11 cellular contexts compared by ENCODE assay signal in the genomic region with DNA sequence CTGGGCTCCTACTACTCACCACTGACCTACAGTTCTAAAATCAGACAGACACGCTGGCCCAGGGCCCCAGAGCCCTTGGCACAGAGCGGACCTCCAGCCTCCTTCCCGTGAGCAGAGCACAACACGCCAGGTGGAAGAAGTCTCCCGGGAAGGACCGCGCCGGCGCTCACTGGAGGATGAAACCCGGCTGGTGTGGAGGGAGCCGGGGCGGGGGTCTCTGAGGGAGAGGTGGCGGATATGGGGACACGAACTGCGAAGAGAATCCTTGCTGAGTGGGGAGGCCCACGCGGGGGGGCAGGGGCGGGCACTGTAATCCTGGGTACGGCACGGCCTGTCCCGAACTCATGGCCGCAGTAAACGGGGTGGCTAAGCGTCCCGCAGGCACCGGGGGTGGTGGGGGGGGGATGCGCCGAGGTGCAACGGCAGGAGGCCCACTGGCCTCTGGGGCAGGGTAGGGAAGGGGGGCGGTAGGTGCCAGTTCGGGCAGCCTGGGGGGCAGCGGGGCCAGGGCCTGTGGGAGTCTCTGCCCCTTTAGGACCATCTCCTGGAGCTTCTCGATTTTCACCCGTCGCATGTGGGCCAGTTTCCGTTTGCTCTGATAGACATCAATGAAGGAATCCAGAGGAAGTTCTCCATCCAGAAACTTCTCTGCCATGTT. TPM values are rescaled to one million over a fixed set of nuclear protein-coding genes. Genes with fewer than 3 reads are reported as not detected.
DNase-seq lines count a peak whose midpoint lies in the region; ATAC-seq and TF ChIP-seq lines count a peak whose summit lies in the region.
"Had no signal": no experiment of that assay in that cellular context is flagged by ENCODE, and none has a peak within 500 bp of the region (broad histone marks: within the 10 kb centered on the region; RNA-seq: fewer than 3 reads in every experiment).

No MANE protein-coding gene starts in this region.

- peak overlapping the region in 1 of 2 donors; percentile 52 for H3K9ac ChIP-seq in mucosa of rectum (ENCODE audit: low read depth in 1 of 2, low read length in 2 of 2)

- H3K27me3 Mint-ChIP-seq in T-cell (no peaks in the 10 kb centered on the region), osteocyte (ENCODE audit: unreplicated experiment) (no peaks in the 10 kb centered on the region)
- H3K27me3 Mint-ChIP-seq in activated T-helper 1 cell treated with anti-CD3 and anti-CD28 coated beads, Interleukin-12 subunit alpha, Interleukin-12 subunit beta, Interleukin-2, Interleukin-4 antibody, amounts not matched to agents 30 ng/mL and 10 ng/mL and 1 ng/mL, durations not matched to agents 14 hours and 24 hours and 36 hours (ENCODE audit: insufficient read depth), result peaks cover 4% of the 10 kb centered on the region
- H3K27me3 Mint-ChIP-seq: naive thymus-derived CD8-positive, alpha-beta T cell had no signal

- H3K9me3 Mint-ChIP-seq in T-cell (no peaks in the 10 kb centered on the region), osteocyte (ENCODE audit: unreplicated experiment) (no peaks in the 10 kb centered on the region)
- H3K9me3 Mint-ChIP-seq in activated T-helper 1 cell treated with anti-CD3 and anti-CD28 coated beads, Interleukin-12 subunit alpha, Interleukin-12 subunit beta, Interleukin-2, Interleukin-4 antibody, amounts not matched to agents 30 ng/mL and 10 ng/mL and 1 ng/mL, durations not matched to agents 14 hours and 24 hours and 36 hours, result no peaks in the 10 kb centered on the region
- H3K9me3 Mint-ChIP-seq: naive thymus-derived CD8-positive, alpha-beta T cell had no signal

- WGBS in esophagus squamous epithelium, 2 donors, result 73 to 97% methylated on average over 5 to 10 of the region's 36 CpGs
- 68 to 78% methylated on average over 21 to 36 of the region's 36 CpGs for whole genome bisulfite sequencing in testis, 2 donors

- no peak for TF ChIP-seq POLR2A in esophagus squamous epithelium (IDR thresholded peaks at IDR 0.05)
- TF ChIP-seq POLR2A in testis (IDR thresholded peaks at IDR 0.05), result no peak

- TF ChIP-seq CTCF in esophagus squamous epithelium (IDR thresholded peaks at IDR 0.05), result no peak
- TF ChIP-seq CTCF in testis (IDR thresholded peaks at IDR 0.05), result no peak
- TF ChIP-seq CTCF in osteocyte (IDR thresholded peaks at IDR 0.05), result no peak

- peak in 1 of 4 experiments; percentile 1 for ATAC-seq in T-cell (replicated peaks in 1 of 4)
- ATAC-seq: naive thymus-derived CD8-positive, alpha-beta T cell had no signal

- H3K27me3 ChIP-seq in esophagus squamous epithelium, result no peaks in the 10 kb centered on the region
- no peaks in the 10 kb centered on the region for H3K27me3 ChIP-seq in mucosa of rectum (ENCODE audit: control insufficient read depth in 2 of 2, insufficient read depth in 2 of 2, low read length in 2 of 2)
- no peaks in the 10 kb centered on the region for H3K27me3 ChIP-seq in testis

- H3K27ac Mint-ChIP-seq in T-cell (peak overlapping the region; percentile 16 to 23), osteocyte (ENCODE audit: unreplicated experiment) (no peak overlapping the region)
- no peak overlapping the region for H3K27ac Mint-ChIP-seq in activated T-helper 1 cell treated with anti-CD3 and anti-CD28 coated beads, Interleukin-12 subunit alpha, Interleukin-12 subunit beta, Interleukin-2, Interleukin-4 antibody, amounts not matched to agents 30 ng/mL and 10 ng/mL and 1 ng/mL, durations not matched to agents 14 hours and 24 hours and 36 hours

- H3K4me3 Mint-ChIP-seq in T-cell (no peak overlapping the region), osteocyte (ENCODE audit: unreplicated experiment) (no peak overlapping the region)
- H3K4me3 Mint-ChIP-seq in activated T-helper 1 cell treated with anti-CD3 and anti-CD28 coated beads, Interleukin-12 subunit alpha, Interleukin-12 subunit beta, Interleukin-2, Interleukin-4 antibody, amounts not matched to agents 30 ng/mL and 10 ng/mL and 1 ng/mL, durations not matched to agents 14 hours and 24 hours and 36 hours, result no peak overlapping the region

- H3K36me3 ChIP-seq in esophagus squamous epithelium (peaks cover 8 to 75% (median 9%) of the 10 kb centered on the region in 3 donors), mucosa of rectum (ENCODE audit: control insufficient read depth in 2 of 2, insufficient read depth in 2 of 2, low read length in 2 of 2) (peaks cover 49 to 66% of the 10 kb centered on the region in 2 donors), testis (ENCODE audit: low read depth, missing control alignments) (no peaks in the 10 kb centered on the region)

- H3K4me1 ChIP-seq in esophagus squamous epithelium, result peaks cover 32 to 74% (median 50%) of the 10 kb centered on the region in 3 donors
- peaks cover 59 to 61% of the 10 kb centered on the region in 2 donors for H3K4me1 ChIP-seq in mucosa of rectum (ENCODE audit: control insufficient read depth in 2 of 2, insufficient read depth in 2 of 2, low read length in 2 of 2)
- H3K4me1 ChIP-seq in testis, result peaks cover 75% of the 10 kb centered on the region

- H3K9me3 ChIP-seq in esophagus squamous epithelium (no peaks in the 10 kb centered on the region), mucosa of rectum (ENCODE audit: control insufficient read depth in 2 of 2, low read length in 2 of 2) (no peaks in the 10 kb centered on the region), testis (no peaks in the 10 kb centered on the region)

- H3K36me3 Mint-ChIP-seq in T-cell, result peaks cover 39% of the 10 kb centered on the region
- H3K36me3 Mint-ChIP-seq in osteocyte (ENCODE audit: unreplicated experiment), result peaks cover 33% of the 10 kb centered on the region
- H3K36me3 Mint-ChIP-seq in activated T-helper 1 cell treated with anti-CD3 and anti-CD28 coated beads, Interleukin-12 subunit alpha, Interleukin-12 subunit beta, Interleukin-2, Interleukin-4 antibody, amounts not matched to agents 30 ng/mL and 10 ng/mL and 1 ng/mL, durations not matched to agents 14 hours and 24 hours and 36 hours (ENCODE audit: low read depth), result peaks cover 49% of the 10 kb centered on the region

- POLR2A ChIA-PET in T-cell (lab: Charles Lee), result no interaction called here

- CTCF ChIA-PET in T-cell (lab: Charles Lee), result no interaction called here

- intact Hi-C loops in esophagus squamous epithelium (cut with DNase I) (no loop called here), testis (cut with DNase I; ENCODE audit: low total_unique reads) (no loop called here)
- intact Hi-C loops in activated T-helper 1 cell treated with anti-CD3 and anti-CD28 coated beads, Interleukin-12 subunit alpha, Interleukin-12 subunit beta, Interleukin-2, Interleukin-4 antibody, amounts not matched to agents 30 ng/mL and 10 ng/mL and 1 ng/mL, durations not matched to agents 14 hours and 24 hours and 36 hours (cut with micrococcal nuclease), result loop anchor here (10.0 kb wide), 1 partner anchor 288 kb away; a partner anchor contains a TSS

- DNase-seq in T-cell (no peak), esophagus squamous epithelium (lab: John Stamatoyannopoulos, UW) (no peak), testis (no peak), osteocyte (ENCODE audit: extremely low spot score, unreplicated experiment) (no peak), iPS-NIHi7 (ENCODE audit: extremely low spot score) (no peak)
- DNase-seq in activated T-helper 1 cell treated with anti-CD3 and anti-CD28 coated beads, Interleukin-12 subunit alpha, Interleukin-12 subunit beta, Interleukin-2, Interleukin-4 antibody, amounts not matched to agents 30 ng/mL and 10 ng/mL and 1 ng/mL, durations not matched to agents 14 hours and 24 hours and 36 hours (ENCODE audit: low spot score), result no peak
- DNase-seq: COR-L47; naive thymus-derived CD8-positive, alpha-beta T cell; SIG-M5; stimulated activated naive CD4-positive, alpha-beta T cell had no signal

- H3K27ac ChIP-seq in esophagus squamous epithelium, result peak overlapping the region; percentile 61 to 77 (median 70)
- peak overlapping the region; percentile 61 to 81 for H3K27ac ChIP-seq in mucosa of rectum (ENCODE audit: low read depth in 2 of 2, low read length in 2 of 2)
- peak overlapping the region; percentile 63 to 77 for H3K27ac ChIP-seq in testis

- no peak overlapping the region for H3K4me3 ChIP-seq in esophagus squamous epithelium
- H3K4me3 ChIP-seq in mucosa of rectum (ENCODE audit: low read length in 2 of 2), result no peak overlapping the region
- no peak overlapping the region for H3K4me3 ChIP-seq in testis

- peaks cover 24 to 44% (median 36%) of the 10 kb centered on the region in 3 donors for H3K4me1 Mint-ChIP-seq in T-cell
- peaks cover 26% of the 10 kb centered on the region for H3K4me1 Mint-ChIP-seq in osteocyte (ENCODE audit: unreplicated experiment)
- peaks cover 23% of the 10 kb centered on the region for H3K4me1 Mint-ChIP-seq in activated T-helper 1 cell treated with anti-CD3 and anti-CD28 coated beads, Interleukin-12 subunit alpha, Interleukin-12 subunit beta, Interleukin-2, Interleukin-4 antibody, amounts not matched to agents 30 ng/mL and 10 ng/mL and 1 ng/mL, durations not matched to agents 14 hours and 24 hours and 36 hours (ENCODE audit: low read depth)

RNA-seq across cellular contexts. Expression of a gene that starts 28.8 kb away (rescaled TPM):
- total RNA-seq in T-cell, result 10 to 100 TPM; 25.9 to 85.8 (median 34.6) TPM
- 10 to 100 TPM; 41.1 to 85.7 (median 69.5) TPM for total RNA-seq in esophagus squamous epithelium
- total RNA-seq in testis, result 10 to 100 TPM; 75.8 to 90.1 TPM
- 38.0 TPM for polyA plus RNA-seq in testis (ENCODE audit: insufficient read depth, low read depth, low replicate concordance)
- 27.5 and 29.9 TPM in 2 replicates for total RNA-seq in osteocyte
- 12.7 and 14.3 TPM in 2 replicates for total RNA-seq in activated T-helper 1 cell treated with anti-CD3 and anti-CD28 coated beads, Interleukin-12 subunit alpha, Interleukin-12 subunit beta, Interleukin-2, Interleukin-4 antibody, amounts not matched to agents 30 ng/mL and 10 ng/mL and 1 ng/mL, durations not matched to agents 14 hours and 24 hours and 36 hours

RNA-seq across cellular contexts. Expression of a gene that starts 31.8 kb away (rescaled TPM):
- total RNA-seq in T-cell (100 to 1,000 TPM; 108 to 123 (median 116) TPM), esophagus squamous epithelium (10 to 100 TPM; 27.3 to 46.3 (median 44.8) TPM), testis (10 to 100 TPM; 34.3 to 41.7 TPM), osteocyte (26.0 and 31.3 TPM in 2 replicates)
- polyA plus RNA-seq in testis (ENCODE audit: insufficient read depth, low read depth, low replicate concordance), result 20.1 TPM
- total RNA-seq in activated T-helper 1 cell treated with anti-CD3 and anti-CD28 coated beads, Interleukin-12 subunit alpha, Interleukin-12 subunit beta, Interleukin-2, Interleukin-4 antibody, amounts not matched to agents 30 ng/mL and 10 ng/mL and 1 ng/mL, durations not matched to agents 14 hours and 24 hours and 36 hours, result 26.6 and 29.5 TPM in 2 replicates

Comparison
In these comparisons a context has a peak if more than half of its experiments do, and no peak if none do; other contexts are left out.
1. H3K27ac Mint-ChIP-seq: peak in T-cell (2 of 2); none in osteocyte (single experiment) and activated T-helper 1 cell treated with anti-CD3 and anti-CD28 coated beads, Interleukin-12 subunit alpha, Interleukin-12 subunit beta, Interleukin-2, Interleukin-4 antibody, amounts not matched to agents 30 ng/mL and 10 ng/mL and 1 ng/mL, durations not matched to agents 14 hours and 24 hours and 36 hours (single experiment).
2. Peak in every context shown above with its lines, with median percentiles within 50 percentile points of each other: H3K27ac ChIP-seq.